Comparison of ENCODE assay signal across 26 cellular contexts in the genomic region with DNA sequence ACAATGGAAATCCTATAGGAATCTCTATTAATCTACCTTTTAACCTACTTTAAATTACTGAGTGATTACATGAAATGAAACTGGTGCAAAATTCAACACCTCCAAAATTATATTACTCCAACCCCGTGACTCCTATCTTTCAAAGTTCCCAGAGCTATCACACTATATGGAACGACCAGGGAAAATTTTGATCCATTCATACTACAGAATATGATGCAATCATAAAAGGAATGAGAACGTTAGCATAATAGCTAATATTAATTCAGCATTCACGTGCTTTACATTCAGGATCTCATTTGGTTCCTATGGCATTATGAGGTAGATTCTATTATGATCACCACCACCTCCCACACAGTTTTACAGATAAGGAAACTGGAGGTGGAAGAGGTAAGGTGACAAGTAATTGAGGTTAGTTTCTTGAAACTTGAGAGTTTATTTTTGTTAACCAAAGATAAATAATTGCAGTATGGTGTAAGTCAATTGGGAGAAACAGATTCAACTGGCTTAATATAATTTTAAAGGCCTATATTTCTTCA.
"Had no signal": no experiment of that assay in that cellular context is flagged by ENCODE, and none has a peak within 500 bp of the region (broad histone marks: within the 10 kb centered on the region; RNA-seq: fewer than 3 reads in every experiment).

No MANE protein-coding gene starts in this region.

- DNase-seq: dermis blood vessel endothelial cell; effector memory CD8-positive, alpha-beta T cell; erythroblast; esophagus squamous epithelium; foreskin melanocyte; glutamatergic neuron; heart right ventricle; hippocampal formation; left cardiac atrium; left lung; mesenchymal stem cell; midbrain; naive thymus-derived CD4-positive, alpha-beta T cell; right lobe of liver; small intestine; stimulated activated CD4-positive, alpha-beta T cell treated with anti-CD3 and anti-CD28 coated beads, Interleukin-15, amount 100 ng/mL, for 24 hours; stimulated activated CD4-positive, alpha-beta T cell treated with anti-CD3 and anti-CD28 coated beads, Interleukin-2, amount 100 ng/mL, for 48 hours; stimulated activated naive CD4-positive, alpha-beta T cell; stimulated activated naive CD8-positive, alpha-beta T cell treated with anti-CD3 and anti-CD28 coated beads, Interleukin-15, amount 100 ng/mL, for 72 hours; transverse colon; upper lobe of right lung; uterus had no signal

- H3K4me1 ChIP-seq: esophagus squamous epithelium, heart right ventricle, left lung, neural progenitor cell, parathyroid adenoma, right lobe of liver, suprapubic skin, transverse colon, upper lobe of right lung, uterus had no signal

- H3K79me2 ChIP-seq: parathyroid adenoma had no signal

- H3K4me2 ChIP-seq: neural progenitor cell had no signal

- H3K9ac ChIP-seq: neural progenitor cell, parathyroid adenoma had no signal

- ATAC-seq: effector memory CD8-positive, alpha-beta T cell; heart right ventricle; left cardiac atrium; left lung; naive thymus-derived CD4-positive, alpha-beta T cell; right lobe of liver; stimulated activated naive CD8-positive, alpha-beta T cell treated with anti-CD3 and anti-CD28 coated beads, Interleukin-15, amount 100 ng/mL, for 72 hours; upper lobe of right lung had no signal

- FAIRE-seq: endometrium had no signal

- H3K4me3 ChIP-seq: esophagus squamous epithelium, heart right ventricle, left lung, neural progenitor cell, right lobe of liver, suprapubic skin, transverse colon, upper lobe of right lung, uterus had no signal

- H3K27me3 ChIP-seq: esophagus squamous epithelium, left lung, neural progenitor cell, suprapubic skin, transverse colon, upper lobe of right lung had no signal

- H3K36me3 ChIP-seq: esophagus squamous epithelium, heart right ventricle, left lung, neural progenitor cell, right lobe of liver, suprapubic skin, transverse colon, upper lobe of right lung, uterus had no signal

- H3K9me3 ChIP-seq: esophagus squamous epithelium, heart right ventricle, left lung, right lobe of liver, suprapubic skin, transverse colon, upper lobe of right lung, uterus had no signal

- H2AFZ ChIP-seq: neural progenitor cell, parathyroid adenoma had no signal

- H3K27ac ChIP-seq: esophagus squamous epithelium, heart right ventricle, left lung, neural progenitor cell, parathyroid adenoma, right lobe of liver, suprapubic skin, transverse colon, upper lobe of right lung, uterus had no signal
